ENCODE assay signal across 22 cellular contexts in the genomic region with DNA sequence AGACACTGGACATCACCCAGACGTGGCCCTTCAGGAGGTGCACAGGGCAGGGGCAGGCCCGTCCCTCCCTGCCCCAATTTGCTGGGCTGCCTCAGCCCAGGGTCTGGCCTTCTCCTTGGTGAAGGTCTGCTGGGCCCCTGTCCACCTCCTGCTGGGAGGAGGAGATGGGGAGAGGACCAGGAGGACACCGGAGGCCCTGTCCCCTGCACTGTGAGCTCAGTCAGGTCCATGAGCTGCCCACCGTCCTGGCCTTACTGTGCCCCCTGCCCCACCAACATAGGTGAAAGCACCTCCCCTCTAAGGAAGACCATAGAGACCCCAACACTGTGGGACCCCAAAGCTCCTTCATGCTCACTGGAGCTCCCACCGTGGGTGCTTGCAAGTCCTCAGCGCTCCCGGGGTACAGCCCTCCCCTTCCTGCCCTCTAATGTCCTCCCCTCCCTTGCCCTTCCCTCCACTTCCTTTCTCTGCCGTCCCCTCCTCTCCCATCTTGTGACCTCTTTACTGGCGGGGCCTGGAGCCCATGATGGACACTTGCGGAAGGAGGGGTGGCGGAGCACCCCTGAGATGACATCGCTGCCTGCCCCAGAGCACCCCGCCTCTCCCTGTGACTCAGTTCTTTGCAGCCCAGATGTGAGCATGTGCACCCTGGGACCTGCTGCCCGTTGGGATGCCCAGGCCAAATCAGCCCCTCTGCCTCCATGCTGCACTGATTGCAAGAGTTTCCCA. TPM values are rescaled to one million over a fixed set of nuclear protein-coding genes. Genes with fewer than 3 reads are reported as not detected.
"Had no signal": no experiment of that assay in that cellular context is flagged by ENCODE, and none has a peak within 500 bp of the region (broad histone marks: within the 10 kb centered on the region; RNA-seq: fewer than 3 reads in every experiment).

No MANE protein-coding gene starts in this region.

- H3K9me3 Mint-ChIP-seq: natural killer cell treated with Interleukin-12 subunit alpha and Interleukin-12 subunit beta and Interleukin-15 and Interleukin-18, amount 100 ng/mL, for 72 hours; neural progenitor cell had no signal

- ATAC-seq: esophagus mucosa; heart left ventricle; left colon; natural killer cell treated with Interleukin-12 subunit alpha and Interleukin-12 subunit beta and Interleukin-15 and Interleukin-18, amount 100 ng/mL, for 72 hours; psoas muscle; stimulated activated naive CD8-positive, alpha-beta T cell treated with anti-CD3 and anti-CD28 coated beads, Interleukin-15, Interleukin-2, amounts not matched to agents 100 U/mL and 50 U/mL, for 24 hours had no signal

- H3K27ac ChIP-seq: coronary artery, dorsolateral prefrontal cortex, heart left ventricle, neural progenitor cell, parathyroid adenoma, psoas muscle, tibial artery, upper lobe of left lung, uterus had no signal

- H3K27ac Mint-ChIP-seq: natural killer cell treated with Interleukin-12 subunit alpha and Interleukin-12 subunit beta and Interleukin-15 and Interleukin-18, amount 100 ng/mL, for 72 hours; neural progenitor cell had no signal

- H3K36me3 Mint-ChIP-seq: natural killer cell treated with Interleukin-12 subunit alpha and Interleukin-12 subunit beta and Interleukin-15 and Interleukin-18, amount 100 ng/mL, for 72 hours; neural progenitor cell had no signal

- DNase-seq: effector CD8-positive, alpha-beta T cell; hippocampal formation; left colon; occipital lobe; psoas muscle; retina; small intestine; stimulated activated CD4-positive, alpha-beta T cell treated with anti-CD3 and anti-CD28 coated beads, Interleukin-2, amount 100 ng/mL, for 48 hours; stimulated activated naive CD8-positive, alpha-beta T cell treated with anti-CD3 and anti-CD28 coated beads, Interleukin-15, Interleukin-2, amounts not matched to agents 100 U/mL and 50 U/mL, for 24 hours; uterus had no signal

- H2AFZ ChIP-seq: neural progenitor cell, parathyroid adenoma had no signal

- H3K79me2 ChIP-seq: parathyroid adenoma had no signal

- H3K4me2 ChIP-seq: neural progenitor cell had no signal

- H3K4me1 ChIP-seq: neural progenitor cell, parathyroid adenoma, psoas muscle had no signal

- H3K4me3 Mint-ChIP-seq: natural killer cell treated with Interleukin-12 subunit alpha and Interleukin-12 subunit beta and Interleukin-15 and Interleukin-18, amount 100 ng/mL, for 72 hours had no signal

- H3K4me3 ChIP-seq: coronary artery, dorsolateral prefrontal cortex, heart left ventricle, neural progenitor cell, psoas muscle, tibial artery, upper lobe of left lung, uterus had no signal

- H3K9me3 ChIP-seq: heart left ventricle, psoas muscle, upper lobe of left lung, uterus had no signal

- H3K36me3 ChIP-seq: heart left ventricle, neural progenitor cell, tibial artery, upper lobe of left lung, uterus had no signal

- H3K27me3 ChIP-seq: heart left ventricle, upper lobe of left lung, uterus had no signal

- FAIRE-seq: endometrium, frontal cortex, small intestine had no signal

- H3K9ac ChIP-seq: neural progenitor cell, parathyroid adenoma had no signal

RNA-seq across cellular contexts. Expression of gene LRRC3, which starts 4.6 kb away (rescaled TPM):
- total RNA-seq: myocyte had no signal
